In the genomic region with DNA sequence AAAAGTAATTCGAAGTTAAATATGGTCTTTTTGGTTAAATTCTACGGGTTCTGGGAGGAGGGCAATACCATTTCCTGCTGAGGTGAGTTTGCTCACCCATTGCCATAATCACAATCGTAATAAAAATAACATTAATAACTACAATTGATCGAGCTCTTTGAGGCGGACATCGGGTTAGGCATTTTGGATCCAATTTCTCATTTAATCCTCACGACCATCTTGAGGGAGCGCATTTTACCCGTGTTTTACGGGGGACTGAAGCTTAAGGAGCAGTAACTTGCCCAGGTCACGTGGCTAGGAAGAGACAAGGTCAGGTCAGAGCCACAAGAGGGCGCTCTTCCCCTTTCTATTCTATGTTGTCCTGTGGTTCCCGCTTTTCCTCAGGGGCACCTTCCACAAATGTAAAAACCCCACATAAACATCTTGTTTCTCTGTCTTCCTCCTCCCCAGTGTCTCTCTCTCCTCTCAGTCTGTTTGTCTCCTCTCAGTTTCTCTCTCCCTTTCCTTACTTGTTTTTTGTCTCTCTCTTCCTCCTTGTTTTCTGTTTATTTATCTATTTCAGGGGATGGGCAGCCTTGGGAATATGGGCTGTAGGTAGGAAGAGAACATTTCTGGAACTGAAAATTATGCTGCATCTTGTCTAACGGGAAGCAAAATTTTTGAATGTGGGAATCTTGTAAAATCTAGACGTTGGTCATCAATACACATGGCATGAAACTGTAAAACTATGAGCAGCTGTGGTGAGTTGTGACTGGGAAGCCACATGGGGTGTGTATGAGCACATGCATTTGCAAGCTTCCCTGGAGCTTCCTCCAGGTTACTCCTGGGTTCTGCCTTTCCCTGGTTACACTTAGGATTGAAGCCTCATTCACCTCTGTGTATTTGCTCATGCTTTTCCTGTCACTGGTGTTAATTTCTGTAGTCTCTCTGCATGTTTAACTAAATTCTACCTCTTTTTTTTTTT, we compare ENCODE assay signal across 8 cellular contexts.
DNase-seq lines count a peak whose midpoint lies in the region; ATAC-seq and TF ChIP-seq lines count a peak whose summit lies in the region.

No MANE protein-coding gene starts in this region.

- no peaks in the 10 kb centered on the region for H3K36me3 Mint-ChIP-seq in T-cell

- H3K27me3 ChIP-seq in right atrium auricular region (no peaks in the 10 kb centered on the region), uterus (no peaks in the 10 kb centered on the region)

- POLR2A ChIA-PET in T-cell (lab: Charles Lee): interaction anchor here in 1 of 2 donors (0.6 to 1.0 kb wide), 2 partner anchors 12 to 68 kb away, joined by 3 to 4 read pairs; no protein-coding TSS in a partner anchor

- H3K4me3 ChIP-seq in right atrium auricular region: peak overlapping the region; percentile 45 to 53
- peak overlapping the region; percentile 35 to 40 for H3K4me3 ChIP-seq in uterus

- CTCF ChIA-PET in T-cell (lab: Charles Lee): interaction anchor here (0.6 to 1.8 kb wide), 13 partner anchors 9 to 442 kb away, joined by 3 to 8 read pairs (median 3); a partner anchor contains a TSS

- H3K27ac Mint-ChIP-seq in T-cell: peak overlapping the region; percentile 59 to 75

- H3K4me3 Mint-ChIP-seq in T-cell: peak overlapping the region; percentile 84 to 94 (median 93)

- ATAC-seq in HG02798 (IDR thresholded peaks at IDR 0.05; ENCODE audit: poor library complexity, unreplicated experiment) (peak; percentile 85), T-cell (replicated peaks in 1 of 4) (peak; percentile 75 to 91 (median 80))

- intact Hi-C loops in uterus (cut with DNase I; ENCODE audit: low total_unique reads): no loop called here

- H3K4me1 ChIP-seq in right atrium auricular region (peaks cover 0 to 10% of the 10 kb centered on the region in 2 donors), uterus (peaks cover 0 to 5% of the 10 kb centered on the region in 2 donors)

- no peaks in the 10 kb centered on the region for H3K9me3 ChIP-seq in right atrium auricular region
- H3K9me3 ChIP-seq in uterus: no peaks in the 10 kb centered on the region

- TF ChIP-seq POLR2A in uterus (IDR thresholded peaks at IDR 0.05): no peak

- H3K27me3 Mint-ChIP-seq in T-cell: peaks cover 0 to 2% of the 10 kb centered on the region in 2 donors

- no peaks in the 10 kb centered on the region for H3K9me3 Mint-ChIP-seq in T-cell

- H3K4me1 Mint-ChIP-seq in T-cell: peaks cover 14 to 19% (median 17%) of the 10 kb centered on the region in 3 donors

- no peaks in the 10 kb centered on the region for H3K36me3 ChIP-seq in right atrium auricular region
- no peaks in the 10 kb centered on the region for H3K36me3 ChIP-seq in uterus

- DNase-seq in NCI-H128 (lab: John Stamatoyannopoulos, UW; ENCODE audit: unreplicated experiment) (peak; percentile 53), T-cell (peak; percentile 17 to 71 (median 55)), amniotic stem cell (lab: John Stamatoyannopoulos, UW) (peak; percentile 63), right atrium auricular region (ENCODE audit: low spot score) (peak; percentile 88), pulmonary artery endothelial cell (ENCODE audit: low read depth, low spot score) (peak; percentile 50), uterus (peak; percentile 74)

- H3K27ac ChIP-seq in right atrium auricular region: no peak overlapping the region
- H3K27ac ChIP-seq in uterus: peak overlapping the region in 1 of 2 donors; percentile 31

- TF ChIP-seq CTCF in GM12874 (IDR thresholded peaks at IDR 0.05; ENCODE audit: insufficient read depth, low read depth, low read length): peak; percentile 88
- peak; percentile 88 to 90 for TF ChIP-seq CTCF in right atrium auricular region (IDR thresholded peaks at IDR 0.05)
- TF ChIP-seq CTCF in uterus (IDR thresholded peaks at IDR 0.05): peak; percentile 79 to 93 (median 82)
